ENCODE assay signal across 31 cellular contexts in genomic region chr5:33034777-33035176, GRCh38.
"Had no signal": no experiment of that assay in that cellular context is flagged by ENCODE, and none has a peak within 500 bp of the region (broad histone marks: within the 10 kb centered on the region; RNA-seq: fewer than 3 reads in every experiment).

No MANE protein-coding gene starts in this region.

- ATAC-seq: activated naive CD4-positive, alpha-beta T cell treated with anti-CD3 and anti-CD28 coated beads, Interleukin-2, amount 50 U/mL, for 72 hours; activated T-cell treated with anti-CD3 and anti-CD28 coated beads, Interleukin-2, amount 50 U/mL, for 72 hours; effector memory CD8-positive, alpha-beta T cell; foreskin keratinocyte; gastrocnemius medialis; heart left ventricle; T-helper 17 cell had no signal

- H3K4me3 ChIP-seq: esophagus squamous epithelium, gastrocnemius medialis, heart left ventricle had no signal

- H3K36me3 ChIP-seq: brain microvascular endothelial cell, esophagus squamous epithelium, gastrocnemius medialis, heart left ventricle had no signal

- H3K4me1 ChIP-seq: esophagus squamous epithelium, foreskin keratinocyte, gastrocnemius medialis had no signal

- H3K27ac ChIP-seq: brain microvascular endothelial cell, epithelial cell of prostate, esophagus squamous epithelium, foreskin keratinocyte, gastrocnemius medialis, heart left ventricle had no signal

- H3K9me3 ChIP-seq: esophagus squamous epithelium, gastrocnemius medialis, heart left ventricle had no signal

- H3K27me3 ChIP-seq: brain microvascular endothelial cell, esophagus squamous epithelium, foreskin keratinocyte, gastrocnemius medialis, heart left ventricle had no signal

- DNase-seq: activated CD4-positive, alpha-beta memory T cell treated with anti-CD3 and anti-CD28 coated beads, Interleukin-2, amount 10 ng/mL, durations not matched to agents 7 days and 5 days; activated CD4-positive, alpha-beta T cell treated with anti-CD3 and anti-CD28 coated beads for 4 hours; activated CD4-positive, alpha-beta T cell treated with anti-CD3 and anti-CD28 coated beads, Interleukin-2, amount 10 ng/mL, durations not matched to agents 7 days and 5 days; activated CD4-positive, alpha-beta T cell treated with anti-CD3 and anti-CD28 coated beads, Interleukin-2, amount 50 U/mL, for 4 hours; activated CD4-positive, CD25-positive, alpha-beta regulatory T cell; activated CD4-positive, CD25-positive, alpha-beta regulatory T cell treated with anti-CD3 and anti-CD28 coated beads, Interleukin-2, amount 50 U/mL, for 72 hours; activated CD8-positive, alpha-beta memory T cell treated with anti-CD3 and anti-CD28 coated beads, Interleukin-2, amount 50 U/mL, for 48 hours; activated gamma-delta T cell; activated naive CD4-positive, alpha-beta T cell; activated naive CD4-positive, alpha-beta T cell treated with anti-CD3 and anti-CD28 coated beads, Interleukin-2, amount 10 ng/mL, durations not matched to agents 7 days and 5 days; activated naive CD8-positive, alpha-beta T cell treated with anti-CD3 and anti-CD28 coated beads, Interleukin-2, amount 10 ng/mL, durations not matched to agents 7 days and 5 days; activated T-cell treated with anti-CD3 and anti-CD28 coated beads for 4 hours; activated T-cell treated with anti-CD3 and anti-CD28 coated beads, Interleukin-2, amount 50 U/mL, for 24 hours; activated T-cell treated with anti-CD3 and anti-CD28 coated beads, Interleukin-2, amount 50 U/mL, for 72 hours; amniotic stem cell; anterior cingulate cortex; brain microvascular endothelial cell; cortex of kidney; dermis blood vessel endothelial cell; effector CD4-positive, alpha-beta T cell; effector memory CD8-positive, alpha-beta T cell; esophagus squamous epithelium; foreskin keratinocyte; gastrocnemius medialis; glutamatergic neuron; heart left ventricle; T-helper 1 cell; T-helper 17 cell; T1000 had no signal
